In the genomic region with DNA sequence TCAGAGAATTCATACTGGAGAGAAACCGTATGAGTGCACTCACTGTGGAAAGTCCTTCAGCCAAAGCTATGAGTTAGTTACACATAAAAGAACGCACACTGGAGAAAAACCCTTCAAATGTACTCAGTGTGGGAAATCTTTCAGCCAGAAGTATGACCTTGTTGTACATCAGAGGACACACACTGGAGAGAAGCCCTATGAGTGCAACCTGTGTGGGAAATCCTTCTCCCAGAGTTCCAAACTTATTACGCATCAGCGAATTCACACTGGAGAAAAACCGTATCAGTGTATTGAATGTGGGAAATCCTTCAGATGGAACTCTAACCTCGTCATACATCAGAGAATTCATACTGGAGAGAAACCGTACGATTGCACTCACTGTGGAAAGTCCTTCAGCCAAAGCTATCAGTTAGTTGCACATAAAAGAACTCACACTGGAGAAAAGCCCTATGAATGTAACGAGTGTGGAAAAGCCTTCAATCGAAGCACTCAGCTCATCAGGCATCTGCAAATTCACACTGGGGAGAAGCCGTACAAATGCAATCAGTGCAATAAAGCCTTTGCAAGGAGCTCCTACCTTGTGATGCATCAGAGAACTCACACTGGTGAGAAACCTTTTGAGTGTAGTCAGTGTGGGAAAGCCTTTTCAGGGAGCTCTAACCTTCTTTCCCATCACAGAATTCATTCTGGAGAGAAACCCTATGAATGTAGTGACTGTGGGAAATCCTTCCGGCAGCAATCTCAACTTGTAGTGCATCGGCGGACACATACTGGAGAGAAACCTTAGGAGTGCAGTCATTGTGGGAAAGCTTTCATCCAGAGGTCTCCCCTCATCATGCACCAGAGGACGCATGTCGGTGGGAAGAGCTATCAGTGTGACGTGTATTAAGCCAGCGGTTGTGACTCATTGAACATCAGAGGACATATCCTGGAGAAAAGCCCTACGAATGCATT, we compare ENCODE assay signal across 12 cellular contexts. TPM values are rescaled to one million over a fixed set of nuclear protein-coding genes. Genes with fewer than 3 reads are reported as not detected.
DNase-seq lines count a peak whose midpoint lies in the region; ATAC-seq and TF ChIP-seq lines count a peak whose summit lies in the region.
"Had no signal": no experiment of that assay in that cellular context is flagged by ENCODE, and none has a peak within 500 bp of the region (broad histone marks: within the 10 kb centered on the region; RNA-seq: fewer than 3 reads in every experiment).

No MANE protein-coding gene starts in this region.

- 98 to 99% methylated on average over 19 of the region's 19 CpGs for WGBS in aorta, 2 donors

- peak; percentile 12 for ATAC-seq in activated CD8-positive, alpha-beta T cell treated with anti-CD3 and anti-CD28 coated beads for 36 hours
- no peak for ATAC-seq in activated CD8-positive, alpha-beta T cell treated with anti-CD3 and anti-CD28 coated beads, Interleukin-2, amount 10 ng/mL, durations not matched to agents 7 days and 5 days
- ATAC-seq in PC-3 (no peak), HG03135 (IDR thresholded peaks at IDR 0.05; ENCODE audit: unreplicated experiment) (no peak), aorta (ENCODE audit: low FRiP score) (no peak), upper lobe of right lung (no peak)
- ATAC-seq in stimulated activated naive B cell treated with anti-CD40 and anti-IgM and Interleukin-4, amounts not matched to agents 10 μg/mL and 1 μg/mL and 100 μg/mL, for 72 hours (replicated peaks) = no peak
- ATAC-seq: Panc1 had no signal

- no peaks in the 10 kb centered on the region for H3F3A ChIP-seq in PC-3 (ENCODE audit: low read length, unreplicated experiment)

- no peak for DNase-seq in activated CD8-positive, alpha-beta T cell treated with anti-CD3 and anti-CD28 coated beads for 36 hours
- DNase-seq in activated CD8-positive, alpha-beta T cell treated with anti-CD3 and anti-CD28 coated beads, Interleukin-2, amount 10 ng/mL, durations not matched to agents 7 days and 5 days = no peak
- peak; percentile 29 for DNase-seq in PC-3
- peak; percentile 12 for DNase-seq in foreskin melanocyte
- DNase-seq in stimulated activated naive B cell treated with anti-CD40 and anti-IgM and Interleukin-4, amounts not matched to agents 10 μg/mL and 1 μg/mL and 100 μg/mL, for 72 hours = no peak
- DNase-seq in aorta = no peak
- DNase-seq in upper lobe of right lung = no peak
- DNase-seq: activated gamma-delta T cell treated with Interleukin-2 at 50 U/mL for 16 hours, Kasumi-1, NCI-H2107 had no signal

- intact Hi-C loops in activated CD8-positive, alpha-beta T cell treated with anti-CD3 and anti-CD28 coated beads for 36 hours (cut with micrococcal nuclease) = no loop called here
- intact Hi-C loops in PC-3 (cut with micrococcal nuclease) = no loop called here
- intact Hi-C loops in aorta (cut with DNase I) = no loop called here
- intact Hi-C loops in upper lobe of right lung (cut with DNase I) = no loop called here

- no peak overlapping the region for H3K4me2 ChIP-seq in PC-3 (ENCODE audit: low read length)

- no peak overlapping the region for H3K9ac ChIP-seq in PC-3 (ENCODE audit: low read length)

- no peak overlapping the region for H3K27ac Mint-ChIP-seq in activated CD8-positive, alpha-beta T cell treated with anti-CD3 and anti-CD28 coated beads for 36 hours
- no peak overlapping the region for H3K27ac Mint-ChIP-seq in activated CD8-positive, alpha-beta T cell treated with anti-CD3 and anti-CD28 coated beads, Interleukin-2, amount 10 ng/mL, durations not matched to agents 7 days and 5 days
- H3K27ac Mint-ChIP-seq in stimulated activated naive B cell treated with anti-CD40 and anti-IgM and Interleukin-4, amounts not matched to agents 10 μg/mL and 1 μg/mL and 100 μg/mL, for 72 hours = peak overlapping the region; percentile 67

- H4K20me1 ChIP-seq in PC-3 (ENCODE audit: low read length) = no peaks in the 10 kb centered on the region

- H3K27ac ChIP-seq in PC-3 (ENCODE audit: low read length) (no peak overlapping the region), aorta (ENCODE audit: low read depth in 1 of 2, low read length in 2 of 2) (no peak overlapping the region), upper lobe of right lung (no peak overlapping the region)

- BruUV-seq in PC-3 (replicated peaks; lab: Mats Ljungman, UMichigan) = no TSS peak

- H3K4me3 Mint-ChIP-seq in activated CD8-positive, alpha-beta T cell treated with anti-CD3 and anti-CD28 coated beads for 36 hours = no peak overlapping the region
- no peak overlapping the region for H3K4me3 Mint-ChIP-seq in activated CD8-positive, alpha-beta T cell treated with anti-CD3 and anti-CD28 coated beads, Interleukin-2, amount 10 ng/mL, durations not matched to agents 7 days and 5 days
- peak overlapping the region in 1 of 2 donors; percentile 46 for H3K4me3 Mint-ChIP-seq in stimulated activated naive B cell treated with anti-CD40 and anti-IgM and Interleukin-4, amounts not matched to agents 10 μg/mL and 1 μg/mL and 100 μg/mL, for 72 hours

- TF ChIP-seq CTCF in activated CD8-positive, alpha-beta T cell treated with anti-CD3 and anti-CD28 coated beads for 36 hours (IDR thresholded peaks at IDR 0.05) = no peak
- TF ChIP-seq CTCF in PC-3 (conservative IDR thresholded peaks at IDR 0.05; ENCODE audit: low read depth, low read length) (no peak), upper lobe of right lung (IDR thresholded peaks at IDR 0.05) (no peak)

- no peaks in the 10 kb centered on the region for H3K27me3 Mint-ChIP-seq in activated CD8-positive, alpha-beta T cell treated with anti-CD3 and anti-CD28 coated beads for 36 hours
- H3K27me3 Mint-ChIP-seq in activated CD8-positive, alpha-beta T cell treated with anti-CD3 and anti-CD28 coated beads, Interleukin-2, amount 10 ng/mL, durations not matched to agents 7 days and 5 days (ENCODE audit: low read depth) = no peaks in the 10 kb centered on the region
- H3K27me3 Mint-ChIP-seq in stimulated activated naive B cell treated with anti-CD40 and anti-IgM and Interleukin-4, amounts not matched to agents 10 μg/mL and 1 μg/mL and 100 μg/mL, for 72 hours = no peaks in the 10 kb centered on the region

- H3K4me1 ChIP-seq in PC-3 (ENCODE audit: insufficient read depth, low read length) (no peaks in the 10 kb centered on the region), aorta (ENCODE audit: control insufficient read depth in 1 of 2, insufficient read depth in 2 of 2, low read length in 2 of 2) (no peaks in the 10 kb centered on the region), upper lobe of right lung (no peaks in the 10 kb centered on the region)

- POLR2A ChIA-PET in activated CD8-positive, alpha-beta T cell treated with anti-CD3 and anti-CD28 coated beads for 36 hours (lab: Charles Lee) = interaction anchor here (1.1 to 1.7 kb wide), 5 partner anchors 14 to 78 kb away, joined by 3 to 6 read pairs (median 4); a partner anchor contains a TSS
- POLR2A ChIA-PET in activated CD8-positive, alpha-beta T cell treated with anti-CD3 and anti-CD28 coated beads, Interleukin-2, amount 10 ng/mL, durations not matched to agents 7 days and 5 days (lab: Charles Lee) = interaction anchor here (1.7 kb wide), 1 partner anchor 12 kb away, joined by 3 read pairs; no protein-coding TSS in a partner anchor
- POLR2A ChIA-PET in PC-3 (lab: Charles Lee; ENCODE audit: unreplicated experiment) = no interaction called here

- no peaks in the 10 kb centered on the region for H3K79me2 ChIP-seq in PC-3 (ENCODE audit: low read length)

- H3K36me3 ChIP-seq in PC-3 (ENCODE audit: low read depth, low read length) = peaks cover 92% of the 10 kb centered on the region
- peaks cover 19 to 25% of the 10 kb centered on the region in 2 donors for H3K36me3 ChIP-seq in aorta (ENCODE audit: control insufficient read depth in 1 of 2, insufficient read depth in 2 of 2, low read length in 1 of 2)
- no peaks in the 10 kb centered on the region for H3K36me3 ChIP-seq in upper lobe of right lung

- peaks cover 60% of the 10 kb centered on the region for H3K9me3 Mint-ChIP-seq in activated CD8-positive, alpha-beta T cell treated with anti-CD3 and anti-CD28 coated beads for 36 hours
- peaks cover 39% of the 10 kb centered on the region for H3K9me3 Mint-ChIP-seq in activated CD8-positive, alpha-beta T cell treated with anti-CD3 and anti-CD28 coated beads, Interleukin-2, amount 10 ng/mL, durations not matched to agents 7 days and 5 days (ENCODE audit: insufficient read depth)
- peaks cover 25 to 31% of the 10 kb centered on the region in 2 donors for H3K9me3 Mint-ChIP-seq in stimulated activated naive B cell treated with anti-CD40 and anti-IgM and Interleukin-4, amounts not matched to agents 10 μg/mL and 1 μg/mL and 100 μg/mL, for 72 hours

- CTCF ChIA-PET in activated CD8-positive, alpha-beta T cell treated with anti-CD3 and anti-CD28 coated beads for 36 hours (lab: Charles Lee) = no interaction called here
- CTCF ChIA-PET in activated CD8-positive, alpha-beta T cell treated with anti-CD3 and anti-CD28 coated beads, Interleukin-2, amount 10 ng/mL, durations not matched to agents 7 days and 5 days (lab: Charles Lee) = no interaction called here
- CTCF ChIA-PET in PC-3 (lab: Charles Lee) = no interaction called here

- H3K27me3 ChIP-seq in PC-3 (ENCODE audit: low read length) (no peaks in the 10 kb centered on the region), aorta (ENCODE audit: control insufficient read depth in 1 of 2, insufficient read depth in 2 of 2, low read length in 1 of 2) (no peaks in the 10 kb centered on the region), upper lobe of right lung (no peaks in the 10 kb centered on the region)

- no peaks in the 10 kb centered on the region for H3K9me2 ChIP-seq in PC-3 (replicated peaks; ENCODE audit: low read length)

- H3K4me3 ChIP-seq in PC-3 (ENCODE audit: low read length) = peak overlapping the region; percentile 29; the same call in 1 of the 2 replicates
- H3K4me3 ChIP-seq in aorta (ENCODE audit: low read length in 2 of 2) = no peak overlapping the region
- no peak overlapping the region for H3K4me3 ChIP-seq in upper lobe of right lung

- H3K4me1 Mint-ChIP-seq in activated CD8-positive, alpha-beta T cell treated with anti-CD3 and anti-CD28 coated beads for 36 hours (ENCODE audit: low read depth) = no peaks in the 10 kb centered on the region
- H3K4me1 Mint-ChIP-seq in activated CD8-positive, alpha-beta T cell treated with anti-CD3 and anti-CD28 coated beads, Interleukin-2, amount 10 ng/mL, durations not matched to agents 7 days and 5 days (ENCODE audit: low read depth) = no peaks in the 10 kb centered on the region
- H3K4me1 Mint-ChIP-seq in stimulated activated naive B cell treated with anti-CD40 and anti-IgM and Interleukin-4, amounts not matched to agents 10 μg/mL and 1 μg/mL and 100 μg/mL, for 72 hours = no peaks in the 10 kb centered on the region

- H3K36me3 Mint-ChIP-seq in activated CD8-positive, alpha-beta T cell treated with anti-CD3 and anti-CD28 coated beads for 36 hours (ENCODE audit: low read depth) = peaks cover 96% of the 10 kb centered on the region
- peaks cover 84% of the 10 kb centered on the region for H3K36me3 Mint-ChIP-seq in activated CD8-positive, alpha-beta T cell treated with anti-CD3 and anti-CD28 coated beads, Interleukin-2, amount 10 ng/mL, durations not matched to agents 7 days and 5 days (ENCODE audit: low read depth)
- peaks cover 90 to 97% of the 10 kb centered on the region in 2 donors for H3K36me3 Mint-ChIP-seq in stimulated activated naive B cell treated with anti-CD40 and anti-IgM and Interleukin-4, amounts not matched to agents 10 μg/mL and 1 μg/mL and 100 μg/mL, for 72 hours

- no peak overlapping the region for H2AFZ ChIP-seq in PC-3 (ENCODE audit: low read length)

- peaks cover 88% of the 10 kb centered on the region for H3K9me3 ChIP-seq in PC-3 (ENCODE audit: low read length)
- peaks cover 65% of the 10 kb centered on the region for H3K9me3 ChIP-seq in aorta (ENCODE audit: control insufficient read depth, low read length)
- H3K9me3 ChIP-seq in upper lobe of right lung = peaks cover 97% of the 10 kb centered on the region

RNA-seq across cellular contexts. Expression of a gene that starts 16.5 kb away (rescaled TPM):
- total RNA-seq in activated CD8-positive, alpha-beta T cell treated with anti-CD3 and anti-CD28 coated beads for 36 hours = 1 to 10 TPM; 5.2 to 5.8 TPM
- total RNA-seq in activated CD8-positive, alpha-beta T cell treated with anti-CD3 and anti-CD28 coated beads, Interleukin-2, amount 10 ng/mL, durations not matched to agents 7 days and 5 days = 1 to 10 TPM; 4.7 TPM
- total RNA-seq in PC-3 (2014; rRNA removed) = 7.3 and 7.9 TPM in 2 replicates
- 1 to 10 TPM; 5.9 to 7.8 TPM for total RNA-seq in aorta
- 1 to 10 TPM in 1 of 2 donors, under 1 TPM in 1; 0.38 to 1.9 TPM for polyA plus RNA-seq in aorta
- total RNA-seq in upper lobe of right lung = 6.0 TPM

RNA-seq across cellular contexts. Expression of a gene that starts 33.5 kb away (rescaled TPM):
- total RNA-seq in activated CD8-positive, alpha-beta T cell treated with anti-CD3 and anti-CD28 coated beads for 36 hours = 10 to 100 TPM; 49.8 to 52.3 TPM
- total RNA-seq in activated CD8-positive, alpha-beta T cell treated with anti-CD3 and anti-CD28 coated beads, Interleukin-2, amount 10 ng/mL, durations not matched to agents 7 days and 5 days = 10 to 100 TPM; 48.1 to 56.2 TPM
- 73.7 and 115 TPM in 2 replicates for total RNA-seq in PC-3 (2014; rRNA removed)
- 10 to 100 TPM; 16.5 to 26.2 TPM for total RNA-seq in aorta
- polyA plus RNA-seq in aorta = 10 to 100 TPM; 11.2 to 15.4 TPM
- total RNA-seq in upper lobe of right lung = 27.0 TPM

RNA-seq across cellular contexts. Expression of a gene that starts 42.9 kb away (rescaled TPM):
- 10 to 100 TPM; 40.6 to 43.0 TPM for total RNA-seq in activated CD8-positive, alpha-beta T cell treated with anti-CD3 and anti-CD28 coated beads for 36 hours
- total RNA-seq in activated CD8-positive, alpha-beta T cell treated with anti-CD3 and anti-CD28 coated beads, Interleukin-2, amount 10 ng/mL, durations not matched to agents 7 days and 5 days = 10 to 100 TPM; 60.7 to 61.9 TPM
- total RNA-seq in PC-3 (2014; rRNA removed) (104 and 116 TPM in 2 replicates), aorta (10 to 100 TPM; 33.6 to 34.3 TPM), upper lobe of right lung (34.8 TPM)
- polyA plus RNA-seq in aorta = 10 to 100 TPM; 26.4 to 48.1 TPM

Comparison
In these comparisons a context has a peak if more than half of its experiments do, and no peak if none do; other contexts are left out.
1. DNase-seq: peak in PC-3 (single experiment) and foreskin melanocyte (single experiment); none in activated CD8-positive, alpha-beta T cell treated with anti-CD3 and anti-CD28 coated beads for 36 hours (single experiment), activated CD8-positive, alpha-beta T cell treated with anti-CD3 and anti-CD28 coated beads, Interleukin-2, amount 10 ng/mL, durations not matched to agents 7 days and 5 days (single experiment), stimulated activated naive B cell treated with anti-CD40 and anti-IgM and Interleukin-4, amounts not matched to agents 10 μg/mL and 1 μg/mL and 100 μg/mL, for 72 hours (single experiment), aorta (0 of 2) and upper lobe of right lung (single experiment).